22 cellular contexts compared by ENCODE assay signal in the genomic region with DNA sequence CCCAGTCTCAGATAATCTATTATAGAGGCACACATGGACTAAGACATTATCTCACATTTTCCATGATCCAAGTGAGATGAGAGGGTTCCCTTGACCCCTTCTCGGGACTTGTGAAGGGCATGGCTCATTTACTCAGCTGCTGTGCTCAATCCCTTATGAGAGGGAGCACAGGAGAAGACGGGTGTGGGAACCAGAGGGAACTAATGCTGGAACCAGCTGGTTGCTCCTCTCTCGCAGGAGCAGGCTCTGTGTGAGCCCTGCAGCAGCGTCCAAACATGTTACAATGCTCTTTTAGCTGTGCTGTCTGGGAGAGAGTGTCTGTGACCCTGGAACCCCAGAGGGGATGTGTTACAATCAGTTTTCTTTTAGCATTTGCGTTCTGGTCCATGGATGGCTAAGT.
DNase-seq lines count a peak whose midpoint lies in the region; ATAC-seq and TF ChIP-seq lines count a peak whose summit lies in the region.
"Had no signal": no experiment of that assay in that cellular context is flagged by ENCODE, and none has a peak within 500 bp of the region (broad histone marks: within the 10 kb centered on the region; RNA-seq: fewer than 3 reads in every experiment).

No MANE protein-coding gene starts in this region.

- H3K23ac ChIP-seq in mesenchymal stem cell (ENCODE audit: low read length in 2 of 2), result no peak overlapping the region

- no peaks in the 10 kb centered on the region for H3K79me1 ChIP-seq in mesenchymal stem cell (replicated peaks; ENCODE audit: low read length, poor library complexity, severe bottlenecking)

- no peak overlapping the region for H3K4ac ChIP-seq in mesenchymal stem cell (ENCODE audit: low read depth in 1 of 2, low read length in 2 of 2)

- no peak overlapping the region for H2BK15ac ChIP-seq in mesenchymal stem cell (ENCODE audit: low read depth, poor library complexity, severe bottlenecking)

- H3K9me3 ChIP-seq in SJCRH30 (replicated peaks) (0 out of 2 replicates have a peak, but pooled peaks cover 5% of the 10 kb centered on the region), heart left ventricle (peaks cover 0 to 15% (median 8%) of the 10 kb centered on the region in 12 donors), mesenchymal stem cell (ENCODE audit: control insufficient read depth, low read length) (peaks cover 10% of the 10 kb centered on the region), subcutaneous abdominal adipose tissue (ENCODE audit: control insufficient read depth in 5 of 5, low read length in 5 of 5) (peaks cover 0 to 9% (median 6%) of the 10 kb centered on the region in 5 donors)

- H3K36me3 ChIP-seq in SJCRH30 (no peaks in the 10 kb centered on the region), heart left ventricle (no peaks in the 10 kb centered on the region), mesenchymal stem cell (ENCODE audit: control insufficient read depth in 1 of 2, insufficient read depth in 2 of 2, low read depth in 1 of 2, low read length in 2 of 2) (no peaks in the 10 kb centered on the region), subcutaneous abdominal adipose tissue (ENCODE audit: control insufficient read depth in 5 of 5, insufficient read depth in 5 of 5, low read length in 5 of 5) (no peaks in the 10 kb centered on the region)
- H3K36me3 ChIP-seq: MG63 had no signal

- peak; percentile 65 to 77 for DNase-seq in SJCRH30
- peak in 4 of 5 donors; percentile 27 to 63 (median 48) for DNase-seq in heart left ventricle
- no peak for DNase-seq in mesenchymal stem cell
- no peak for DNase-seq in NCI-H1105 treated with DMSO at 0.1 percent for 48 hours (lab: John Stamatoyannopoulos, UW)
- no peak for DNase-seq in 8988T
- DNase-seq in foreskin keratinocyte, result no peak
- no peak for DNase-seq in lower leg skin (ENCODE audit: low spot score in 2 of 2)
- DNase-seq: CD4-positive, CD25-positive, alpha-beta regulatory T cell; DMS79; H9; HFFc6; Kasumi-1; MG63; NCI-H1048; NCI-H1436 treated with DMSO at 0.1 percent for 48 hours; NCI-H2029 treated with DMSO at 0.1 percent for 48 hours; NCI-H226; NCI-H510A treated with DMSO at 0.1 percent for 48 hours; NCI-H748 treated with DMSO at 0.1 percent for 48 hours; NK-92 treated with Interleukin-12 subunit alpha and Interleukin-12 subunit beta, amount 100 ng/mL, for 24 hours had no signal

- no peak overlapping the region for H2AK5ac ChIP-seq in mesenchymal stem cell (ENCODE audit: low read length, severe bottlenecking)

- H3K18ac ChIP-seq in mesenchymal stem cell (ENCODE audit: low read depth in 1 of 2, low read length in 2 of 2), result no peak overlapping the region

- TF ChIP-seq POLR2A in heart left ventricle (IDR thresholded peaks at IDR 0.05) (no peak), lower leg skin (IDR thresholded peaks at IDR 0.05) (no peak)

- H3K4me1 ChIP-seq in SJCRH30 (no peaks in the 10 kb centered on the region), heart left ventricle (peaks cover 0 to 6% (median 0%) of the 10 kb centered on the region in 12 donors), mesenchymal stem cell (ENCODE audit: control insufficient read depth, insufficient read depth, low read depth, low read length) (no peaks in the 10 kb centered on the region), subcutaneous abdominal adipose tissue (ENCODE audit: control insufficient read depth in 5 of 5, insufficient read depth in 5 of 5, low read length in 5 of 5) (peaks cover 0 to 5% (median 3%) of the 10 kb centered on the region in 5 donors), foreskin keratinocyte (no peaks in the 10 kb centered on the region)

- H2AFZ ChIP-seq in mesenchymal stem cell (ENCODE audit: low read depth, low read length), result no peak overlapping the region

- H3K14ac ChIP-seq in mesenchymal stem cell (ENCODE audit: low read length in 2 of 2), result no peak overlapping the region

- peak overlapping the region; percentile 23 for H4K8ac ChIP-seq in mesenchymal stem cell (ENCODE audit: low read length)

- TF ChIP-seq CTCF in heart left ventricle (IDR thresholded peaks at IDR 0.05) (no peak), foreskin keratinocyte (conservative IDR thresholded peaks at IDR 0.05) (no peak), lower leg skin (IDR thresholded peaks at IDR 0.05) (no peak)

- H3K4me3 ChIP-seq in SJCRH30 (no peak overlapping the region), heart left ventricle (no peak overlapping the region), mesenchymal stem cell (ENCODE audit: insufficient read depth in 1 of 2, low read depth in 1 of 2, low read length in 2 of 2) (no peak overlapping the region), subcutaneous abdominal adipose tissue (ENCODE audit: low read depth in 1 of 5, low read length in 5 of 5) (peak overlapping the region in 2 of 5 donors; percentile 9 to 47), lower leg skin (ENCODE audit: low read depth, poor library complexity, severe bottlenecking) (no peak overlapping the region)
- H3K4me3 ChIP-seq: MG63 had no signal

- H3K27me3 ChIP-seq in SJCRH30 (no peaks in the 10 kb centered on the region), heart left ventricle (no peaks in the 10 kb centered on the region), mesenchymal stem cell (ENCODE audit: control insufficient read depth in 1 of 2, insufficient read depth in 1 of 2, low read length in 2 of 2) (no peaks in the 10 kb centered on the region), subcutaneous abdominal adipose tissue (ENCODE audit: control insufficient read depth in 5 of 5, insufficient read depth in 4 of 5, low read length in 5 of 5) (no peaks in the 10 kb centered on the region), foreskin keratinocyte (no peaks in the 10 kb centered on the region)
- H3K27me3 ChIP-seq: MG63 had no signal

- no peak overlapping the region for H2BK5ac ChIP-seq in mesenchymal stem cell (ENCODE audit: low read depth, low read length, poor library complexity, severe bottlenecking)

- no peak overlapping the region for H2BK120ac ChIP-seq in mesenchymal stem cell (ENCODE audit: low read depth, low read length)

- H3K27ac ChIP-seq in SJCRH30 (peak overlapping the region; percentile 19; the same call in 1 of the 2 replicates), heart left ventricle (peak overlapping the region in 8 of 12 donors; percentile 7 to 72 (median 42)), mesenchymal stem cell (ENCODE audit: low read length, poor library complexity, severe bottlenecking) (no peak overlapping the region), subcutaneous abdominal adipose tissue (ENCODE audit: low read depth, low read length) (peak overlapping the region; percentile 47), foreskin keratinocyte (no peak overlapping the region)
- H3K27ac ChIP-seq: RWPE1 had no signal

- WGBS in heart left ventricle, 4 donors, result 39 to 65% (median 52%) methylated on average over 5 of the region's 5 CpGs
- WGBS in mesenchymal stem cell, result 89% methylated on average over 5 of the region's 5 CpGs
- 45% methylated on average over 5 of the region's 5 CpGs for WGBS in lower leg skin, 2 donors

- ATAC-seq in heart left ventricle (peak; percentile 59 to 92 (median 72)), foreskin keratinocyte (no peak)

- intact Hi-C loops in heart left ventricle (cut with DNase I) (no loop called here), lower leg skin (cut with DNase I; ENCODE audit: low total_unique reads) (no loop called here)

- H3K4me2 ChIP-seq in mesenchymal stem cell (ENCODE audit: low read length, poor library complexity, severe bottlenecking), result no peak overlapping the region

- H3K9ac ChIP-seq in mesenchymal stem cell (ENCODE audit: low read length) (no peak overlapping the region), subcutaneous abdominal adipose tissue (ENCODE audit: low read length in 5 of 5) (peak overlapping the region in 1 of 5 donors; percentile 16)

- no peak overlapping the region for H2BK12ac ChIP-seq in mesenchymal stem cell (ENCODE audit: low read length in 2 of 2)

- H4K91ac ChIP-seq in mesenchymal stem cell (ENCODE audit: low read length), result no peak overlapping the region

Comparison
In these comparisons a context has a peak if more than half of its experiments do, and no peak if none do; other contexts are left out.
1. DNase-seq: peak in SJCRH30 (2 of 2) and heart left ventricle (4 of 5); none in mesenchymal stem cell (single experiment), NCI-H1105 treated with DMSO at 0.1 percent for 48 hours (single experiment), 8988T (single experiment), foreskin keratinocyte (0 of 2) and lower leg skin (0 of 2).
2. H3K27ac ChIP-seq: peak in SJCRH30 (single experiment), heart left ventricle (8 of 12) and subcutaneous abdominal adipose tissue (single experiment); none in mesenchymal stem cell (single experiment) and foreskin keratinocyte (single experiment).